In the genomic region with DNA sequence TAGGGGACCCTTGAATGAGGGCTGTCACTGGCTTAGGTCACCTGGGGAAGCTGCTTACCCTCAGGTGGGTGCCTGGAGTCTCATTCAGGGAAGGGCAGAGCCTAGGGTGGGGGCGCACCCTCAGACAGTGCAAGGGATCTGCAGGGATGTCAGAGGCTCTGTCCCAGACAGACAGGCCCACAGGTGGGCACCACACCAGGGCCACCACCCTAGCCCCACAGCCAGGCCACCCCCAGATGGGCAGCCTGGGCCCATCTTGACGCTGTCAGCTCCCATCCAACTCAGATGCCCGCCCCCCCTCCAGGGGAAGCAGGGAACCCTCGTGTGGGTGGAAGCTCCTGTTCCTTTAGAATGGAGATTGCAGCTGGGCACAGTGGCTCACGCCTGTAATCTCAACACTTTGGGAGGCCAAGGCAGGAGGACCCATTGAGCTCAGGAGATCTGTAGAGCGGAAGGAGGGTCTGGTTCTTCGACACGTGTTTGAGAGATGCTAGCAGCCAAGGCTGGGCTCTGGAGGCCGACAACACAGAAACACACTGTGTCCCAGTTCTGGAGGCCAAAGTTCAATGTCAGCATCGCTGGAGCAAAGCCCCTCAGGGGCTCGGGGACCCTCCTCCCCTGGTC, we compare ENCODE assay signal across 18 cellular contexts. TPM values are rescaled to one million over a fixed set of nuclear protein-coding genes. Genes with fewer than 3 reads are reported as not detected.
DNase-seq lines count a peak whose midpoint lies in the region; ATAC-seq and TF ChIP-seq lines count a peak whose summit lies in the region.
"Had no signal": no experiment of that assay in that cellular context is flagged by ENCODE, and none has a peak within 500 bp of the region (broad histone marks: within the 10 kb centered on the region; RNA-seq: fewer than 3 reads in every experiment).

No MANE protein-coding gene starts in this region.

- intact Hi-C loops in cardiac septum (cut with DNase I) (loop anchor here (5.0 to 10.0 kb wide), 2 partner anchors 59 to 313 kb away; a partner anchor contains a TSS), left ventricle myocardium inferior (cut with micrococcal nuclease) (no loop called here), adrenal gland (cut with DNase I) (no loop called here)

- H3K4me1 Mint-ChIP-seq in T-helper 17 cell (peaks cover 20% of the 10 kb centered on the region), memory B cell (peaks cover 5% of the 10 kb centered on the region)

- DNase-seq in cardiac septum (ENCODE audit: low spot score) (peak; percentile 71), left ventricle myocardium inferior (no peak), T-helper 17 cell (no peak), memory B cell (ENCODE audit: low spot score in 2 of 2) (no peak), adrenal gland (no peak)
- no peak for DNase-seq in activated CD4-positive, CD25-positive, alpha-beta regulatory T cell (lab: John Stamatoyannopoulos, UW)
- DNase-seq: ACHN, NCI-H1105 treated with DMSO at 0.1 percent for 48 hours, NCI-H2171, NCI-H526 treated with DMSO at 0.1 percent for 48 hours, SHP77 had no signal

- H3K36me3 Mint-ChIP-seq in T-helper 17 cell (ENCODE audit: low read depth), result no peaks in the 10 kb centered on the region
- no peaks in the 10 kb centered on the region for H3K36me3 Mint-ChIP-seq in memory B cell
- H3K36me3 Mint-ChIP-seq: mesothelial cell of epicardium had no signal

- H3K4me1 ChIP-seq in left ventricle myocardium inferior, result peaks cover 30% of the 10 kb centered on the region
- peaks cover 6 to 30% of the 10 kb centered on the region in 2 donors for H3K4me1 ChIP-seq in adrenal gland (replicated peaks in 1 of 2)

- H3K4me3 Mint-ChIP-seq in T-helper 17 cell (peak overlapping the region; percentile 9), memory B cell (peak overlapping the region; percentile 70)
- H3K4me3 Mint-ChIP-seq: mesothelial cell of epicardium had no signal

- TF ChIP-seq POLR2A in adrenal gland (IDR thresholded peaks at IDR 0.05), result no peak

- H3K9me3 Mint-ChIP-seq in memory B cell, result no peaks in the 10 kb centered on the region
- H3K9me3 Mint-ChIP-seq: mesothelial cell of epicardium had no signal

- TF ChIP-seq CTCF in left ventricle myocardium inferior (IDR thresholded peaks at IDR 0.05; ENCODE audit: borderline replicate concordance) (no peak), adrenal gland (IDR thresholded peaks at IDR 0.05) (no peak)

- H3K27ac Mint-ChIP-seq in T-helper 17 cell (peak overlapping the region; percentile 84), memory B cell (no peak overlapping the region)
- H3K27ac Mint-ChIP-seq: mesothelial cell of epicardium had no signal

- ATAC-seq in T-helper 17 cell (no peak), memory B cell (ENCODE audit: low read depth) (no peak), HG03432 (IDR thresholded peaks at IDR 0.05; ENCODE audit: unreplicated experiment) (no peak), GM18873 (IDR thresholded peaks at IDR 0.05; ENCODE audit: low FRiP score, unreplicated experiment) (no peak)

- peaks cover 35% of the 10 kb centered on the region for H3K27me3 ChIP-seq in left ventricle myocardium inferior (ENCODE audit: low read depth)
- H3K27me3 ChIP-seq in adrenal gland, result peaks cover 14% of the 10 kb centered on the region
- H3K27me3 ChIP-seq: breast epithelium had no signal

- H3K4me3 ChIP-seq in left ventricle myocardium inferior (no peak overlapping the region), adrenal gland (no peak overlapping the region)

- H3K9me3 ChIP-seq in left ventricle myocardium inferior (replicated peaks) (no peaks in the 10 kb centered on the region), T-helper 17 cell (ENCODE audit: control insufficient read depth, low read length, poor library complexity, severe bottlenecking) (no peaks in the 10 kb centered on the region), adrenal gland (replicated peaks in 1 of 3) (no peaks in the 10 kb centered on the region)
- H3K9me3 ChIP-seq: breast epithelium, neutrophil, suprapubic skin had no signal

- peaks cover 10% of the 10 kb centered on the region for H3K27me3 Mint-ChIP-seq in T-helper 17 cell
- no peaks in the 10 kb centered on the region for H3K27me3 Mint-ChIP-seq in memory B cell

- H3K27ac ChIP-seq in left ventricle myocardium inferior (replicated peaks), result no peak overlapping the region
- H3K27ac ChIP-seq in adrenal gland, result no peak overlapping the region
- H3K27ac ChIP-seq: dorsolateral prefrontal cortex, neutrophil had no signal

- no peaks in the 10 kb centered on the region for H3K36me3 ChIP-seq in left ventricle myocardium inferior
- H3K36me3 ChIP-seq in adrenal gland (replicated peaks in 1 of 2), result no peaks in the 10 kb centered on the region
- H3K36me3 ChIP-seq: breast epithelium, neutrophil, suprapubic skin had no signal

- whole genome bisulfite sequencing in adrenal gland, 4 donors, result 70 to 82% (median 77%) methylated on average over 6 to 11 of the region's 11 CpGs

RNA-seq across cellular contexts. Expression of a gene that starts 58.5 kb away (rescaled TPM):
- 171 TPM for total RNA-seq in cardiac septum
- total RNA-seq in left ventricle myocardium inferior, result 211 TPM
- total RNA-seq in T-helper 17 cell, result 100 to 1,000 TPM; 266 to 278 TPM
- total RNA-seq in adrenal gland, result 100 to 1,000 TPM in 1 of 8 donors, 10 to 100 TPM in 7; 38.4 to 120 (median 79.8) TPM
- polyA plus RNA-seq in adrenal gland, result 100 to 1,000 TPM in 1 of 3 donors, 10 to 100 TPM in 2; 58.9 to 195 (median 75.7) TPM
